ENCODE assay signal across 23 cellular contexts in the genomic region with DNA sequence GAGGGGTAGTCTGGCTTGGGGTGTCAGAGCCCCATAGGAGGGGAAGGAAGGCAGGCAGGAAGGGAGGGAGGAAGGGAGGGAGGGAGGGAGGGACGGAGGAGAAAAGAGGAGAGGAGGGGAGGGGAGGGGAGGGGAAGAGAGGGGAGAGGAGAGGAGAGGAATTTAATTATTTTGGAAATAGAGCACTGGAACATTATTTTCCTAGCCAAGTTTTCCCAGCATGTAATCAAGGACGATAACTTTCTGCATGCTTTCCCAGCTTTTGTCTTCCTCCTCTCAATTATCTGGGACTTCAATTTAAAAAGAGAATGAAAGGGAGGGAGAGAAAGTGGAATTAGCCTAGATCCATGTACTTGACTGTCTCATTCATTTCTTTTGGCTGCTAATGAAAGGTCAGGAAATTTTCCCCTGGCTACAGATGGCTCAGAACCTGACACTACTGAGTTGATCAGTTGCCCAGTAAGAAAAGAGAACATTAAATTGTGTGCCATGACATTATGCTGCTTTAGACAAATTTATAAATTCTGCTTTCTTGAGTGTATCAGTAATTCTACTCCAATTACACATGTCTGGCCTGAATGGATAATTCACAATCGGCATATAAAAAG.
DNase-seq lines count a peak whose midpoint lies in the region; ATAC-seq and TF ChIP-seq lines count a peak whose summit lies in the region.
"Had no signal": no experiment of that assay in that cellular context is flagged by ENCODE, and none has a peak within 500 bp of the region (broad histone marks: within the 10 kb centered on the region; RNA-seq: fewer than 3 reads in every experiment).

No MANE protein-coding gene starts in this region.

- no peaks in the 10 kb centered on the region for H3F3A ChIP-seq in OCI-LY1 (ENCODE audit: insufficient read depth, low read length)

- peak overlapping the region; percentile 66 for H3K27ac ChIP-seq in OCI-LY1 (ENCODE audit: low read depth, low read length, poor library complexity, severe bottlenecking)
- H3K27ac ChIP-seq: 22Rv1, C4-2B, HL-60 had no signal

- no peaks in the 10 kb centered on the region for H3K27me3 ChIP-seq in OCI-LY1 (ENCODE audit: insufficient read depth, low read length)

- no peak overlapping the region for H3K4me3 Mint-ChIP-seq in activated naive CD4-positive, alpha-beta T cell treated with anti-CD3 and anti-CD28 coated beads, Interleukin-2, amount 50 U/mL, for 24 hours
- H3K4me3 Mint-ChIP-seq: B cell; CD8-positive, alpha-beta T cell had no signal

- DNase-seq in activated naive CD4-positive, alpha-beta T cell (lab: John Stamatoyannopoulos, UW): no peak
- peak; percentile 91 for DNase-seq in cerebellar cortex (ENCODE audit: low spot score)
- no peak for DNase-seq in NCI-H1048 (lab: John Stamatoyannopoulos, UW)
- no peak for DNase-seq in stimulated activated naive CD8-positive, alpha-beta T cell treated with anti-CD3 and anti-CD28 coated beads, Interleukin-15, Interleukin-2, amounts not matched to agents 100 U/mL and 50 U/mL, for 24 hours
- DNase-seq: Caco-2; CD8-positive, alpha-beta T cell; DMS79 treated with DMSO at 0.1 percent for 48 hours; GOT3; Kasumi-1; NCI-H1105; NCI-H146; NCI-H1930; NCI-H526 treated with DMSO at 0.1 percent for 48 hours; RPMI8226; SHP77 had no signal

- peak overlapping the region; percentile 8 for H3K27ac Mint-ChIP-seq in activated naive CD4-positive, alpha-beta T cell treated with anti-CD3 and anti-CD28 coated beads, Interleukin-2, amount 50 U/mL, for 24 hours
- H3K27ac Mint-ChIP-seq: B cell; CD8-positive, alpha-beta T cell had no signal

- H3K36me3 ChIP-seq in OCI-LY1 (ENCODE audit: insufficient read depth, low read length): peaks cover 8% of the 10 kb centered on the region; the same call in 1 of the 2 replicates
- H3K36me3 ChIP-seq: HAP-1 had no signal

- H3K9ac ChIP-seq in OCI-LY1 (ENCODE audit: low read length): no peak overlapping the region

- no peak overlapping the region for H3K4me2 ChIP-seq in OCI-LY1 (ENCODE audit: low read length)

- H3K4me1 Mint-ChIP-seq in activated naive CD4-positive, alpha-beta T cell treated with anti-CD3 and anti-CD28 coated beads, Interleukin-2, amount 50 U/mL, for 24 hours: peaks cover 18% of the 10 kb centered on the region
- H3K4me1 Mint-ChIP-seq: B cell had no signal

- ATAC-seq in stimulated activated naive CD8-positive, alpha-beta T cell treated with anti-CD3 and anti-CD28 coated beads, Interleukin-15, Interleukin-2, amounts not matched to agents 100 U/mL and 50 U/mL, for 24 hours: no peak
- ATAC-seq in HG02840 (IDR thresholded peaks at IDR 0.05; ENCODE audit: low FRiP score, unreplicated experiment): no peak
- ATAC-seq: CD8-positive, alpha-beta T cell had no signal

- no peaks in the 10 kb centered on the region for H3K9me2 ChIP-seq in OCI-LY1 (ENCODE audit: low read depth, low read length)

- TF ChIP-seq CTCF in OCI-LY1 (IDR thresholded peaks at IDR 0.05; ENCODE audit: low read length): no peak

- no peak overlapping the region for H2AFZ ChIP-seq in OCI-LY1 (ENCODE audit: low read length)

- peaks cover 18% of the 10 kb centered on the region for H3K36me3 Mint-ChIP-seq in activated naive CD4-positive, alpha-beta T cell treated with anti-CD3 and anti-CD28 coated beads, Interleukin-2, amount 50 U/mL, for 24 hours

- H4K20me1 ChIP-seq in OCI-LY1 (ENCODE audit: insufficient read depth, low read length): no peaks in the 10 kb centered on the region

- H3K4me1 ChIP-seq in OCI-LY1 (ENCODE audit: insufficient read depth, low read length, severe bottlenecking): peaks cover 28% of the 10 kb centered on the region
- H3K4me1 ChIP-seq: HAP-1 had no signal

- H3K9me3 Mint-ChIP-seq in activated naive CD4-positive, alpha-beta T cell treated with anti-CD3 and anti-CD28 coated beads, Interleukin-2, amount 50 U/mL, for 24 hours: no peaks in the 10 kb centered on the region
- H3K9me3 Mint-ChIP-seq: CD8-positive, alpha-beta T cell had no signal

- no peaks in the 10 kb centered on the region for H3K79me2 ChIP-seq in OCI-LY1 (ENCODE audit: insufficient read depth, low read length)

- H3K4me3 ChIP-seq in OCI-LY1 (ENCODE audit: low read depth, low read length, poor library complexity, severe bottlenecking): no peak overlapping the region
- H3K4me3 ChIP-seq: HAP-1 had no signal

- no peaks in the 10 kb centered on the region for H3K27me3 Mint-ChIP-seq in activated naive CD4-positive, alpha-beta T cell treated with anti-CD3 and anti-CD28 coated beads, Interleukin-2, amount 50 U/mL, for 24 hours
- H3K27me3 Mint-ChIP-seq: B cell had no signal

- H3K9me3 ChIP-seq in OCI-LY1 (ENCODE audit: low read length): no peaks in the 10 kb centered on the region
- H3K9me3 ChIP-seq: Caco-2, HAP-1 had no signal
